In the genomic region with DNA sequence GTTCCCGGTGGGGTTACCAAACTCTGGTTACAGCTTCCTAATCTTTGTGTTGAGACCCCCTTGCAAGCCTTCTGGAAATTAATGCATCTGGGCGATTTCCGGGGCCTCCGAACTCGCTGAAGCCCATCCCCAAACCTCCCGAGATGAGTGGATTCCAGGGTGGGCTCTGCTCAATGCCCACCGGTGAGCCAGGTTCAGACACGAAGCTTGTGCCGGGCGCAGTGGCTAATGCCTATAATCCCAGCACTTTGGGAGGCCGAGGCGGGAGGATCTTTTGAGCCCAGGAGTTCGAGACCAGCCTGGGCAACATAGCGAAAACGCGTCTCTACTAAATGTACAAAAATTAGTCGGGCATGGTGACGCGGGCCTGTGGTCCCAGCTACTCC, we compare ENCODE assay signal across 9 cellular contexts. TPM values are rescaled to one million over a fixed set of nuclear protein-coding genes. Genes with fewer than 3 reads are reported as not detected.
A peak's percentile ranks its signal among the peaks of the same experiment; 100 is the strongest.
DNase-seq lines count a peak whose midpoint lies in the region; ATAC-seq and TF ChIP-seq lines count a peak whose summit lies in the region.
"Had no signal": no experiment of that assay in that cellular context is flagged by ENCODE, and none has a peak within 500 bp of the region (broad histone marks: within the 10 kb centered on the region; RNA-seq: fewer than 3 reads in every experiment).

No MANE protein-coding gene starts in this region.

- peak overlapping the region; percentile 71 to 96 (median 85) for H3K27ac ChIP-seq in upper lobe of left lung

- H3K36me3 ChIP-seq in upper lobe of left lung = no peaks in the 10 kb centered on the region

- ATAC-seq in upper lobe of left lung (ENCODE audit: low FRiP score in 2 of 2) (no peak), HG03469 (IDR thresholded peaks at IDR 0.05; ENCODE audit: unreplicated experiment) (no peak)

- no peak for DNase-seq in activated naive CD4-positive, alpha-beta T cell treated with anti-CD3 and anti-CD28 coated beads, Interleukin-2, amount 50 U/mL, for 16 hours
- DNase-seq in chondrocyte (ENCODE audit: low spot score) = no peak
- no peak for DNase-seq in mesothelial cell of epicardium (ENCODE audit: low spot score in 2 of 2, unreplicated experiment in 2 of 2)
- DNase-seq in upper lobe of left lung = no peak
- no peak for DNase-seq in epidermal melanocyte (ENCODE audit: insufficient read length, low spot score)
- no peak for DNase-seq in COLO668 (lab: John Stamatoyannopoulos, UW; ENCODE audit: unreplicated experiment)
- DNase-seq: NCI-H2107 had no signal

- TF ChIP-seq EP300 in upper lobe of left lung (IDR thresholded peaks at IDR 0.05) = no peak

- H3K9me3 ChIP-seq in upper lobe of left lung = no peaks in the 10 kb centered on the region

- H3K4me1 ChIP-seq in upper lobe of left lung = peaks cover 4 to 26% (median 16%) of the 10 kb centered on the region in 4 donors

- no peak for TF ChIP-seq POLR2A in upper lobe of left lung (IDR thresholded peaks at IDR 0.05)

- H3K27ac Mint-ChIP-seq in activated naive CD4-positive, alpha-beta T cell treated with anti-CD3 and anti-CD28 coated beads, Interleukin-2, amount 50 U/mL, for 24 hours = no peak overlapping the region
- H3K27ac Mint-ChIP-seq in chondrocyte (ENCODE audit: unreplicated experiment) = no peak overlapping the region
- H3K27ac Mint-ChIP-seq in mesothelial cell of epicardium = no peak overlapping the region

- peaks cover 20% of the 10 kb centered on the region for H3K4me1 Mint-ChIP-seq in activated naive CD4-positive, alpha-beta T cell treated with anti-CD3 and anti-CD28 coated beads, Interleukin-2, amount 50 U/mL, for 24 hours
- H3K4me1 Mint-ChIP-seq in chondrocyte (ENCODE audit: low read depth) (peaks cover 9% of the 10 kb centered on the region), mesothelial cell of epicardium (no peaks in the 10 kb centered on the region)

- whole genome bisulfite sequencing in upper lobe of left lung, 2 donors = 83 to 88% methylated on average over 18 to 19 of the region's 19 CpGs

- H3K27me3 Mint-ChIP-seq in activated naive CD4-positive, alpha-beta T cell treated with anti-CD3 and anti-CD28 coated beads, Interleukin-2, amount 50 U/mL, for 24 hours = no peaks in the 10 kb centered on the region
- H3K27me3 Mint-ChIP-seq in chondrocyte (ENCODE audit: low read depth) (peaks cover 2% of the 10 kb centered on the region), mesothelial cell of epicardium (ENCODE audit: low read depth) (peaks cover 5% of the 10 kb centered on the region)

- H3K36me3 Mint-ChIP-seq in activated naive CD4-positive, alpha-beta T cell treated with anti-CD3 and anti-CD28 coated beads, Interleukin-2, amount 50 U/mL, for 24 hours = peaks cover 3% of the 10 kb centered on the region
- H3K36me3 Mint-ChIP-seq in chondrocyte (ENCODE audit: low read depth) = no peaks in the 10 kb centered on the region
- no peaks in the 10 kb centered on the region for H3K36me3 Mint-ChIP-seq in mesothelial cell of epicardium

- H3K27me3 ChIP-seq in upper lobe of left lung = no peaks in the 10 kb centered on the region

- H3K9me3 Mint-ChIP-seq in activated naive CD4-positive, alpha-beta T cell treated with anti-CD3 and anti-CD28 coated beads, Interleukin-2, amount 50 U/mL, for 24 hours = no peaks in the 10 kb centered on the region
- H3K9me3 Mint-ChIP-seq in chondrocyte (ENCODE audit: low read depth) = no peaks in the 10 kb centered on the region
- no peaks in the 10 kb centered on the region for H3K9me3 Mint-ChIP-seq in mesothelial cell of epicardium

- H3K4me3 ChIP-seq in upper lobe of left lung = peak overlapping the region; percentile 57 to 75 (median 69)

- H3K4me3 Mint-ChIP-seq in activated naive CD4-positive, alpha-beta T cell treated with anti-CD3 and anti-CD28 coated beads, Interleukin-2, amount 50 U/mL, for 24 hours = peak overlapping the region; percentile 72
- H3K4me3 Mint-ChIP-seq in chondrocyte (ENCODE audit: unreplicated experiment) (peak overlapping the region; percentile 61), mesothelial cell of epicardium (peak overlapping the region; percentile 57)

- TF ChIP-seq CTCF in chondrocyte (IDR thresholded peaks at IDR 0.05) (no peak), mesothelial cell of epicardium (IDR thresholded peaks at IDR 0.05; ENCODE audit: unreplicated experiment) (no peak), upper lobe of left lung (IDR thresholded peaks at IDR 0.05) (no peak)

RNA-seq across cellular contexts. Expression of gene HACD4, which starts 0.4 kb away (rescaled TPM):
- total RNA-seq in chondrocyte = 0.97 to 1.3 TPM (median 0.97 TPM) in 3 replicates
- total RNA-seq in mesothelial cell of epicardium = 3.0 TPM in 3 replicates
- 10 to 100 TPM in 2 of 6 donors, 1 to 10 TPM in 4; 2.7 to 17.7 (median 7.3) TPM for total RNA-seq in upper lobe of left lung

RNA-seq across cellular contexts. Expression of gene IFNB1, which starts 45.9 kb away (rescaled TPM):
- not detected in 3 replicates for total RNA-seq in chondrocyte
- not detected in 3 replicates for total RNA-seq in mesothelial cell of epicardium
- total RNA-seq in upper lobe of left lung = not detected
